ENCODE assay signal across 34 cellular contexts in genomic region chr2:236156860-236157194, GRCh38. TPM values are rescaled to one million over a fixed set of nuclear protein-coding genes. Genes with fewer than 3 reads are reported as not detected.
"Had no signal": no experiment of that assay in that cellular context is flagged by ENCODE, and none has a peak within 500 bp of the region (broad histone marks: within the 10 kb centered on the region; RNA-seq: fewer than 3 reads in every experiment).

No MANE protein-coding gene starts in this region.

- H3K9me3 Mint-ChIP-seq: natural killer cell treated with Interleukin-12 subunit alpha and Interleukin-12 subunit beta and Interleukin-15 and Interleukin-18, amount 100 ng/mL, for 72 hours; type B pancreatic cell had no signal

- H3K36me3 Mint-ChIP-seq: stimulated activated memory B cell treated with anti-CD40 and anti-IgM and Interleukin-4, amounts not matched to agents 10 μg/mL and 1 μg/mL and 100 μg/mL, for 72 hours; type B pancreatic cell had no signal

- DNase-seq: naive thymus-derived CD8-positive, alpha-beta T cell; nephron progenitor cell; occipital lobe; ovary; psoas muscle; right lobe of liver; sigmoid colon; small intestine; stimulated activated CD4-positive, alpha-beta T cell treated with anti-CD3 and anti-CD28 coated beads, Interleukin-15, amount 100 ng/mL, for 24 hours; stimulated activated CD4-positive, alpha-beta T cell treated with anti-CD3 and anti-CD28 coated beads, Interleukin-2, amount 100 ng/mL, for 24 hours; stimulated activated CD4-positive, alpha-beta T cell treated with anti-CD3 and anti-CD28 coated beads, Interleukin-4, amount 100 ng/mL, for 1 hour; stimulated activated CD4-positive, alpha-beta T cell treated with anti-CD3 and anti-CD28 coated beads, Interleukin-4, amount 100 ng/mL, for 4 hours; stimulated activated CD8-positive, alpha-beta memory T cell treated with anti-CD3 and anti-CD28 coated beads, Interleukin-4, amount 100 ng/mL, for 48 hours; stimulated activated naive CD4-positive, alpha-beta T cell; stimulated activated naive CD8-positive, alpha-beta T cell treated with anti-CD3 and anti-CD28 coated beads, Interleukin-15, amount 100 ng/mL, for 72 hours; stimulated activated naive CD8-positive, alpha-beta T cell treated with anti-CD3 and anti-CD28 coated beads, Interleukin-15, Interleukin-2, amounts not matched to agents 100 U/mL and 50 U/mL, for 24 hours; substantia nigra; testis; tibial artery; transverse colon; uterus had no signal

- H3K4me3 ChIP-seq: ovary, psoas muscle, right lobe of liver, sigmoid colon, suprapubic skin, testis, tibial artery, transverse colon, upper lobe of right lung, uterus had no signal

- H3K4me1 Mint-ChIP-seq: stimulated activated naive CD8-positive, alpha-beta T cell treated with anti-CD3 and anti-CD28 coated beads, Interleukin-15, amount 100 ng/mL, for 72 hours had no signal

- H3K9me3 ChIP-seq: ovary, suprapubic skin, testis, uterus had no signal

- H3K4me1 ChIP-seq: parathyroid adenoma, psoas muscle, right lobe of liver, testis, transverse colon, upper lobe of right lung, uterus had no signal

- H3K9ac ChIP-seq: parathyroid adenoma had no signal

- H3K4me3 Mint-ChIP-seq: naive thymus-derived CD8-positive, alpha-beta T cell; natural killer cell treated with Interleukin-12 subunit alpha and Interleukin-12 subunit beta and Interleukin-15 and Interleukin-18, amount 100 ng/mL, for 72 hours; nephron progenitor cell; neural crest cell; stimulated activated memory B cell treated with anti-CD40 and anti-IgM and Interleukin-4, amounts not matched to agents 10 μg/mL and 1 μg/mL and 100 μg/mL, for 72 hours; stimulated activated naive CD8-positive, alpha-beta T cell treated with anti-CD3 and anti-CD28 coated beads, Interleukin-15, amount 100 ng/mL, for 72 hours; type B pancreatic cell had no signal

- H3K27ac Mint-ChIP-seq: naive thymus-derived CD8-positive, alpha-beta T cell; natural killer cell treated with Interleukin-12 subunit alpha and Interleukin-12 subunit beta and Interleukin-15 and Interleukin-18, amount 100 ng/mL, for 72 hours; nephron progenitor cell; progenitor cell of endocrine pancreas; stimulated activated memory B cell treated with anti-CD40 and anti-IgM and Interleukin-4, amounts not matched to agents 10 μg/mL and 1 μg/mL and 100 μg/mL, for 72 hours; stimulated activated naive CD8-positive, alpha-beta T cell treated with anti-CD3 and anti-CD28 coated beads, Interleukin-15, amount 100 ng/mL, for 72 hours; type B pancreatic cell had no signal

- H3K36me3 ChIP-seq: ovary, right lobe of liver, sigmoid colon, suprapubic skin, tibial artery, transverse colon, upper lobe of right lung, uterus had no signal

- H3K27ac ChIP-seq: ovary, parathyroid adenoma, psoas muscle, right lobe of liver, sigmoid colon, suprapubic skin, testis, tibial artery, transverse colon, upper lobe of right lung, uterus had no signal

- ATAC-seq: naive thymus-derived CD8-positive, alpha-beta T cell; psoas muscle; right cardiac atrium; right lobe of liver; stimulated activated naive CD8-positive, alpha-beta T cell treated with anti-CD3 and anti-CD28 coated beads, Interleukin-15, Interleukin-2, amounts not matched to agents 100 U/mL and 50 U/mL, for 24 hours; upper lobe of right lung had no signal

- H3K27me3 ChIP-seq: ovary, right lobe of liver, testis had no signal

RNA-seq across cellular contexts. Expression of gene GBX2, which starts 11.4 kb away (rescaled TPM):
- total RNA-seq: naive thymus-derived CD8-positive, alpha-beta T cell; natural killer cell treated with Interleukin-12 subunit alpha and Interleukin-12 subunit beta and Interleukin-15 and Interleukin-18, amount 100 ng/mL, for 72 hours; occipital lobe; osteoblast; ovary; progenitor cell of endocrine pancreas; psoas muscle; renal cortical epithelial cell; right cardiac atrium; right lobe of liver; sigmoid colon; skeletal muscle tissue; transverse colon; upper lobe of right lung; urinary bladder; uterus had no signal
- polyA plus RNA-seq: naive thymus-derived CD8-positive, alpha-beta T cell; ovary; psoas muscle; right cardiac atrium; sigmoid colon; small intestine; urinary bladder had no signal
